In genomic region chr3:196739671-196740475, GRCh38 we compare ENCODE assay signal across 1 cellular context.
TF ChIP-seq lines count a peak whose summit lies in the region.

Gene PAK2 (plus strand): TSS chr3:196739857. CDS start chr3:196782647, 42,790 bp downstream.

TF ChIP-seq in HepG2, 621 proteins besides CTCF, POLR2A, EP300 and RAD21 (continued from another document and continues in another):
- TF ChIP-seq ATRX (CRISPR knock-in tag; IDR thresholded peaks at IDR 0.05; ENCODE audit: borderline replicate concordance) (no peak), HCFC1 (IDR thresholded peaks at IDR 0.05; ENCODE audit: low read depth, low read length) (peak; percentile 79), ZMYM3 (CRISPR knock-in tag; IDR thresholded peaks at IDR 0.05) (no peak), CREB3 (CRISPR knock-in tag; IDR thresholded peaks at IDR 0.05) (0 out of 2 replicates have a peak, but pooled peaks have one; percentile 68), FOXM1 (CRISPR knock-in tag; IDR thresholded peaks at IDR 0.05) (no peak), RXRA (CRISPR knock-in tag; IDR thresholded peaks at IDR 0.05) (peak; percentile 61), FOXA3 (CRISPR knock-in tag; IDR thresholded peaks at IDR 0.05) (no peak; the same call in 1 of the 2 replicates), SCMH1 (CRISPR knock-in tag; IDR thresholded peaks at IDR 0.05; ENCODE audit: borderline replicate concordance) (no peak), KDM2A (CRISPR knock-in tag; IDR thresholded peaks at IDR 0.05; ENCODE audit: borderline replicate concordance, low read depth) (peak; percentile 86), ZFP36L1 (CRISPR knock-in tag; IDR thresholded peaks at IDR 0.05) (no peak), HDAC1 (CRISPR knock-in tag; IDR thresholded peaks at IDR 0.05) (0 out of 2 replicates have a peak, but pooled peaks have one; percentile 50), SKIL (CRISPR knock-in tag; IDR thresholded peaks at IDR 0.05; ENCODE audit: borderline replicate concordance) (peak; percentile 61), ZNF552 (CRISPR knock-in tag; IDR thresholded peaks at IDR 0.05; ENCODE audit: borderline replicate concordance) (no peak), ZNF30 (CRISPR knock-in tag; IDR thresholded peaks at IDR 0.05) (no peak), ZNF580 (CRISPR knock-in tag; IDR thresholded peaks at IDR 0.05; ENCODE audit: borderline replicate concordance, low read depth) (peak; percentile 57; the same call in 1 of the 2 replicates), ZNF749 (CRISPR knock-in tag; IDR thresholded peaks at IDR 0.05; ENCODE audit: borderline replicate concordance) (no peak), ZFP36 (IDR thresholded peaks at IDR 0.05; ENCODE audit: borderline replicate concordance, low read depth, low read length, partially characterized antibody) (no peak), HMG20B (CRISPR knock-in tag; conservative IDR thresholded peaks at IDR 0.05) (no peak), ZNF510 (CRISPR knock-in tag; IDR thresholded peaks at IDR 0.05; ENCODE audit: low read depth) (no peak; the same call in 1 of the 2 replicates), CBX1 (IDR thresholded peaks at IDR 0.05; ENCODE audit: low read depth) (no peak), MBNL3 (CRISPR knock-in tag; conservative IDR thresholded peaks at IDR 0.05) (no peak), GPN1 (CRISPR knock-in tag; IDR thresholded peaks at IDR 0.05; ENCODE audit: borderline replicate concordance) (no peak), SRSF1 (optimal IDR thresholded peaks at IDR 0.05; ENCODE audit: low read depth, low read length) (peak; percentile 89), PAF1 (CRISPR knock-in tag; IDR thresholded peaks at IDR 0.05) (no peak), ZNF33A (CRISPR knock-in tag; IDR thresholded peaks at IDR 0.05; ENCODE audit: borderline replicate concordance) (no peak), ZNF17 (CRISPR knock-in tag; IDR thresholded peaks at IDR 0.05) (no peak), TEF (CRISPR knock-in tag; IDR thresholded peaks at IDR 0.05) (no peak), FOXJ3 (CRISPR knock-in tag; IDR thresholded peaks at IDR 0.05; ENCODE audit: borderline replicate concordance) (no peak), SMARCC2 (IDR thresholded peaks at IDR 0.05) (no peak), ASH2L (IDR thresholded peaks at IDR 0.05; ENCODE audit: insufficient read length, low read depth, low read length) (peak; percentile 69), ZNF704 (CRISPR knock-in tag; IDR thresholded peaks at IDR 0.05; ENCODE audit: borderline replicate concordance) (0 out of 2 replicates have a peak, but pooled peaks have one; percentile 44), ZNF503 (CRISPR knock-in tag; IDR thresholded peaks at IDR 0.05) (no peak), JUN (CRISPR knock-in tag; IDR thresholded peaks at IDR 0.05) (no peak), SRSF4 (IDR thresholded peaks at IDR 0.05; ENCODE audit: low read depth, low read length, poor library complexity, severe bottlenecking) (no peak), IKZF4 (CRISPR knock-in tag; IDR thresholded peaks at IDR 0.05; ENCODE audit: borderline replicate concordance, low read depth, not compliant biosample characterization) (no peak), NR0B2 (CRISPR knock-in tag; IDR thresholded peaks at IDR 0.05) (no peak)
- TF ChIP-seq, protein P1, sequence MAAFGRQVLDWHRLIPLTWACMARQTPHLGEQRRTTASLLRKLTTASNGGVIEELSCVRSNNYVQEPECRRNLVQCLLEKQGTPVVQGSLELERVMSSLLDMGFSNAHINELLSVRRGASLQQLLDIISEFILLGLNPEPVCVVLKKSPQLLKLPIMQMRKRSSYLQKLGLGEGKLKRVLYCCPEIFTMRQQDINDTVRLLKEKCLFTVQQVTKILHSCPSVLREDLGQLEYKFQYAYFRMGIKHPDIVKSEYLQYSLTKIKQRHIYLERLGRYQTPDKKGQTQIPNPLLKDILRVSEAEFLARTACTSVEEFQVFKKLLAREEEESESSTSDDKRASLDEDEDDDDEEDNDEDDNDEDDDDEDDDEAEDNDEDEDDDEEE (CRISPR knock-in tag; IDR thresholded peaks at IDR 0.05) = no peak; the same call in 1 of the 2 replicates
- TF ChIP-seq, protein P2, sequence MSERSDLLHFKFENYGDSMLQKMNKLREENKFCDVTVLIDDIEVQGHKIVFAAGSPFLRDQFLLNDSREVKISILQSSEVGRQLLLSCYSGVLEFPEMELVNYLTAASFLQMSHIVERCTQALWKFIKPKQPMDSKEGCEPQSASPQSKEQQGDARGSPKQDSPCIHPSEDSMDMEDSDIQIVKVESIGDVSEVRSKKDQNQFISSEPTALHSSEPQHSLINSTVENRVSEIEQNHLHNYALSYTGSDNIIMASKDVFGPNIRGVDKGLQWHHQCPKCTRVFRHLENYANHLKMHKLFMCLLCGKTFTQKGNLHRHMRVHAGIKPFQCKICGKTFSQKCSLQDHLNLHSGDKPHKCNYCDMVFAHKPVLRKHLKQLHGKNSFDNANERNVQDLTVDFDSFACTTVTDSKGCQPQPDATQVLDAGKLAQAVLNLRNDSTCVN (CRISPR knock-in tag; IDR thresholded peaks at IDR 0.05; ENCODE audit: borderline replicate concordance) = no peak
- TF ChIP-seq, protein P3, sequence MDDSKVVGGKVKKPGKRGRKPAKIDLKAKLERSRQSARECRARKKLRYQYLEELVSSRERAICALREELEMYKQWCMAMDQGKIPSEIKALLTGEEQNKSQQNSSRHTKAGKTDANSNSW (CRISPR knock-in tag; IDR thresholded peaks at IDR 0.05; ENCODE audit: borderline replicate concordance) = no peak
- TF ChIP-seq, protein P4, sequence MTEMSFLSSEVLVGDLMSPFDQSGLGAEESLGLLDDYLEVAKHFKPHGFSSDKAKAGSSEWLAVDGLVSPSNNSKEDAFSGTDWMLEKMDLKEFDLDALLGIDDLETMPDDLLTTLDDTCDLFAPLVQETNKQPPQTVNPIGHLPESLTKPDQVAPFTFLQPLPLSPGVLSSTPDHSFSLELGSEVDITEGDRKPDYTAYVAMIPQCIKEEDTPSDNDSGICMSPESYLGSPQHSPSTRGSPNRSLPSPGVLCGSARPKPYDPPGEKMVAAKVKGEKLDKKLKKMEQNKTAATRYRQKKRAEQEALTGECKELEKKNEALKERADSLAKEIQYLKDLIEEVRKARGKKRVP (CRISPR knock-in tag; IDR thresholded peaks at IDR 0.05) = peak in 1 of 2 experiments; percentile 55; a peak in 2 of 4 replicates
- TF ChIP-seq, protein P5, sequence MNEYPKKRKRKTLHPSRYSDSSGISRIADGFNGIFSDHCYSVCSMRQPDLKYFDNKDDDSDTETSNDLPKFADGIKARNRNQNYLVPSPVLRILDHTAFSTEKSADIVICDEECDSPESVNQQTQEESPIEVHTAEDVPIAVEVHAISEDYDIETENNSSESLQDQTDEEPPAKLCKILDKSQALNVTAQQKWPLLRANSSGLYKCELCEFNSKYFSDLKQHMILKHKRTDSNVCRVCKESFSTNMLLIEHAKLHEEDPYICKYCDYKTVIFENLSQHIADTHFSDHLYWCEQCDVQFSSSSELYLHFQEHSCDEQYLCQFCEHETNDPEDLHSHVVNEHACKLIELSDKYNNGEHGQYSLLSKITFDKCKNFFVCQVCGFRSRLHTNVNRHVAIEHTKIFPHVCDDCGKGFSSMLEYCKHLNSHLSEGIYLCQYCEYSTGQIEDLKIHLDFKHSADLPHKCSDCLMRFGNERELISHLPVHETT (CRISPR knock-in tag; conservative IDR thresholded peaks at IDR 0.05) = peak; percentile 96
- TF ChIP-seq, protein P6, sequence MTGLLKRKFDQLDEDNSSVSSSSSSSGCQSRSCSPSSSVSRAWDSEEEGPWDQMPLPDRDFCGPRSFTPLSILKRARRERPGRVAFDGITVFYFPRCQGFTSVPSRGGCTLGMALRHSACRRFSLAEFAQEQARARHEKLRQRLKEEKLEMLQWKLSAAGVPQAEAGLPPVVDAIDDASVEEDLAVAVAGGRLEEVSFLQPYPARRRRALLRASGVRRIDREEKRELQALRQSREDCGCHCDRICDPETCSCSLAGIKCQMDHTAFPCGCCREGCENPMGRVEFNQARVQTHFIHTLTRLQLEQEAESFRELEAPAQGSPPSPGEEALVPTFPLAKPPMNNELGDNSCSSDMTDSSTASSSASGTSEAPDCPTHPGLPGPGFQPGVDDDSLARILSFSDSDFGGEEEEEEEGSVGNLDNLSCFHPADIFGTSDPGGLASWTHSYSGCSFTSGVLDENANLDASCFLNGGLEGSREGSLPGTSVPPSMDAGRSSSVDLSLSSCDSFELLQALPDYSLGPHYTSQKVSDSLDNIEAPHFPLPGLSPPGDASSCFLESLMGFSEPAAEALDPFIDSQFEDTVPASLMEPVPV (CRISPR knock-in tag; IDR thresholded peaks at IDR 0.05) = no peak
- TF ChIP-seq, protein P7, sequence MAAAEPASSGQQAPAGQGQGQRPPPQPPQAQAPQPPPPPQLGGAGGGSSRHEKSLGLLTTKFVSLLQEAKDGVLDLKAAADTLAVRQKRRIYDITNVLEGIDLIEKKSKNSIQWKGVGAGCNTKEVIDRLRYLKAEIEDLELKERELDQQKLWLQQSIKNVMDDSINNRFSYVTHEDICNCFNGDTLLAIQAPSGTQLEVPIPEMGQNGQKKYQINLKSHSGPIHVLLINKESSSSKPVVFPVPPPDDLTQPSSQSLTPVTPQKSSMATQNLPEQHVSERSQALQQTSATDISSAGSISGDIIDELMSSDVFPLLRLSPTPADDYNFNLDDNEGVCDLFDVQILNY (CRISPR knock-in tag; conservative IDR thresholded peaks at IDR 0.05) = no peak
- TF ChIP-seq, protein P8, sequence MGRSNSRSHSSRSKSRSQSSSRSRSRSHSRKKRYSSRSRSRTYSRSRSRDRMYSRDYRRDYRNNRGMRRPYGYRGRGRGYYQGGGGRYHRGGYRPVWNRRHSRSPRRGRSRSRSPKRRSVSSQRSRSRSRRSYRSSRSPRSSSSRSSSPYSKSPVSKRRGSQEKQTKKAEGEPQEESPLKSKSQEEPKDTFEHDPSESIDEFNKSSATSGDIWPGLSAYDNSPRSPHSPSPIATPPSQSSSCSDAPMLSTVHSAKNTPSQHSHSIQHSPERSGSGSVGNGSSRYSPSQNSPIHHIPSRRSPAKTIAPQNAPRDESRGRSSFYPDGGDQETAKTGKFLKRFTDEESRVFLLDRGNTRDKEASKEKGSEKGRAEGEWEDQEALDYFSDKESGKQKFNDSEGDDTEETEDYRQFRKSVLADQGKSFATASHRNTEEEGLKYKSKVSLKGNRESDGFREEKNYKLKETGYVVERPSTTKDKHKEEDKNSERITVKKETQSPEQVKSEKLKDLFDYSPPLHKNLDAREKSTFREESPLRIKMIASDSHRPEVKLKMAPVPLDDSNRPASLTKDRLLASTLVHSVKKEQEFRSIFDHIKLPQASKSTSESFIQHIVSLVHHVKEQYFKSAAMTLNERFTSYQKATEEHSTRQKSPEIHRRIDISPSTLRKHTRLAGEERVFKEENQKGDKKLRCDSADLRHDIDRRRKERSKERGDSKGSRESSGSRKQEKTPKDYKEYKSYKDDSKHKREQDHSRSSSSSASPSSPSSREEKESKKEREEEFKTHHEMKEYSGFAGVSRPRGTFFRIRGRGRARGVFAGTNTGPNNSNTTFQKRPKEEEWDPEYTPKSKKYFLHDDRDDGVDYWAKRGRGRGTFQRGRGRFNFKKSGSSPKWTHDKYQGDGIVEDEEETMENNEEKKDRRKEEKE (IDR thresholded peaks at IDR 0.05) = no peak
